8 cellular contexts compared by ENCODE assay signal in genomic region chr1:37691497-37692077, GRCh38. TPM values are rescaled to one million over a fixed set of nuclear protein-coding genes. Genes with fewer than 3 reads are reported as not detected.
DNase-seq lines count a peak whose midpoint lies in the region; ATAC-seq and TF ChIP-seq lines count a peak whose summit lies in the region.

No MANE protein-coding gene starts in this region.

- H3K27ac Mint-ChIP-seq in activated naive CD4-positive, alpha-beta T cell treated with anti-CD3 and anti-CD28 coated beads, Interleukin-2, amount 50 U/mL, for 72 hours = peak overlapping the region; percentile 97

- H3K9me3 ChIP-seq in heart right ventricle (no peaks in the 10 kb centered on the region), prostate gland (no peaks in the 10 kb centered on the region)

- H3K36me3 ChIP-seq in H7 (replicated peaks; ENCODE audit: control insufficient read depth, insufficient read depth, low read length) (peaks cover 28% of the 10 kb centered on the region), heart right ventricle (peaks cover 0 to 20% (median under 1%) of the 10 kb centered on the region in 9 donors), prostate gland (no peaks in the 10 kb centered on the region)

- no peaks in the 10 kb centered on the region for H3K9me3 Mint-ChIP-seq in activated naive CD4-positive, alpha-beta T cell treated with anti-CD3 and anti-CD28 coated beads, Interleukin-2, amount 50 U/mL, for 72 hours

- TF ChIP-seq POLR2A in prostate gland (IDR thresholded peaks at IDR 0.05) = no peak

- H3K36me3 Mint-ChIP-seq in activated naive CD4-positive, alpha-beta T cell treated with anti-CD3 and anti-CD28 coated beads, Interleukin-2, amount 50 U/mL, for 72 hours = peaks cover 32 to 37% of the 10 kb centered on the region in 2 donors

- 2% methylated on average over 45 of the region's 45 CpGs for WGBS in heart right ventricle, 2 donors
- WGBS in prostate gland = 1% methylated on average over 43 of the region's 45 CpGs

- TF ChIP-seq CTCF in heart right ventricle (IDR thresholded peaks at IDR 0.05) (no peak), prostate gland (IDR thresholded peaks at IDR 0.05) (no peak)

- DNase-seq in DMS53 (lab: John Stamatoyannopoulos, UW) (peak; percentile 84), H7 (no peak), NCI-H510A treated with DMSO at 0.1 percent for 48 hours (lab: John Stamatoyannopoulos, UW) (peak; percentile 97), heart right ventricle (peak; percentile 11 to 43), prostate gland (ENCODE audit: low spot score) (peak; percentile 16), globus pallidus (ENCODE audit: low spot score) (no peak)
- DNase-seq in activated naive CD4-positive, alpha-beta T cell treated with anti-CD3 and anti-CD28 coated beads, Interleukin-2, amount 50 U/mL, for 72 hours (ENCODE audit: low spot score in 2 of 2) = peak; percentile 31 to 62

- intact Hi-C loops in heart right ventricle (cut with DNase I) (loop anchor here in 7 of 10 donors (2.0 to 10.0 kb wide), 10 partner anchors 94 to 293 kb away; partner anchors contain the start of genes C1orf122 (in 4 of the 7), YRDC (in 4 of the 7), GNL2 (in 1 of the 7) and MTF1 (in 1 of the 7)), prostate gland (cut with DNase I) (loop anchor here (5.0 kb wide), 2 partner anchors 116 to 171 kb away; partner anchors contain the start of genes C1orf122 and YRDC)

- H3K4me1 ChIP-seq in heart right ventricle (peaks cover 10 to 36% (median 29%) of the 10 kb centered on the region in 9 donors), prostate gland (replicated peaks) (peaks cover 17% of the 10 kb centered on the region)

- H3K4me3 ChIP-seq in H7 (ENCODE audit: insufficient read depth, low read depth, low read length) (peak overlapping the region; percentile 84), heart right ventricle (peak overlapping the region; percentile 67 to 98 (median 87)), prostate gland (peak overlapping the region; percentile 68 to 87)

- peak in 1 of 2 donors; percentile 7 for ATAC-seq in activated naive CD4-positive, alpha-beta T cell treated with anti-CD3 and anti-CD28 coated beads, Interleukin-2, amount 50 U/mL, for 72 hours
- peak in 7 of 8 donors; percentile 1 to 45 (median 14) for ATAC-seq in heart right ventricle
- no peak for ATAC-seq in HG03469 (IDR thresholded peaks at IDR 0.05; ENCODE audit: unreplicated experiment)

- H3K27ac ChIP-seq in heart right ventricle = peak overlapping the region; percentile 60 to 90 (median 78)
- peak overlapping the region; percentile 80 to 83 for H3K27ac ChIP-seq in prostate gland

- peaks cover 9% of the 10 kb centered on the region; the same call in 1 of the 2 replicates for H3K27me3 ChIP-seq in H7 (ENCODE audit: control insufficient read depth, insufficient read depth, low read length)
- no peaks in the 10 kb centered on the region for H3K27me3 ChIP-seq in heart right ventricle
- H3K27me3 ChIP-seq in prostate gland (replicated peaks; ENCODE audit: insufficient read depth) = no peaks in the 10 kb centered on the region

RNA-seq across cellular contexts. Expression of gene CDCA8, which starts 0.7 kb away (rescaled TPM):
- total RNA-seq in H7 (2014; rRNA removed; shearing (Covaris generic)) = 46.9 and 55.4 TPM in 2 replicates
- total RNA-seq in activated naive CD4-positive, alpha-beta T cell treated with anti-CD3 and anti-CD28 coated beads, Interleukin-2, amount 50 U/mL, for 72 hours = 10 to 100 TPM; 60.7 to 82.2 TPM
- total RNA-seq in heart right ventricle = 1 to 10 TPM in 1 of 10 donors, under 1 TPM in 8, not detected in 1; 0.09 to 2.9 (median 0.42) TPM
- under 1 TPM; 0.29 to 0.41 TPM for polyA plus RNA-seq in heart right ventricle
- total RNA-seq in prostate gland = 1 to 10 TPM; 2.1 to 8.6 TPM

RNA-seq across cellular contexts. Expression of gene RSPO1, which starts 56.9 kb away (rescaled TPM):
- 0.14 TPM in 1 of 2 replicates, not detected in the other for total RNA-seq in H7 (2014; rRNA removed; shearing (Covaris generic))
- not detected for total RNA-seq in activated naive CD4-positive, alpha-beta T cell treated with anti-CD3 and anti-CD28 coated beads, Interleukin-2, amount 50 U/mL, for 72 hours
- total RNA-seq in heart right ventricle (under 1 TPM in 2 of 10 donors, not detected in 8; 0.10 to 0.35 TPM), prostate gland (1 to 10 TPM; 1.6 TPM)
- polyA plus RNA-seq in heart right ventricle = under 1 TPM in 1 of 2 donors, not detected in 1; 0.03 TPM

Comparison
In these comparisons a context has a peak if more than half of its experiments do, and no peak if none do; other contexts are left out.
1. DNase-seq: peak in DMS53 (single experiment), NCI-H510A treated with DMSO at 0.1 percent for 48 hours (single experiment), activated naive CD4-positive, alpha-beta T cell treated with anti-CD3 and anti-CD28 coated beads, Interleukin-2, amount 50 U/mL, for 72 hours (2 of 2), heart right ventricle (2 of 2) and prostate gland (single experiment); none in H7 (single experiment) and globus pallidus (single experiment).
2. Peak in every context shown above with its lines, with median percentiles within 50 percentile points of each other: H3K4me3 ChIP-seq.